ENCODE assay signal across 9 cellular contexts in the genomic region with DNA sequence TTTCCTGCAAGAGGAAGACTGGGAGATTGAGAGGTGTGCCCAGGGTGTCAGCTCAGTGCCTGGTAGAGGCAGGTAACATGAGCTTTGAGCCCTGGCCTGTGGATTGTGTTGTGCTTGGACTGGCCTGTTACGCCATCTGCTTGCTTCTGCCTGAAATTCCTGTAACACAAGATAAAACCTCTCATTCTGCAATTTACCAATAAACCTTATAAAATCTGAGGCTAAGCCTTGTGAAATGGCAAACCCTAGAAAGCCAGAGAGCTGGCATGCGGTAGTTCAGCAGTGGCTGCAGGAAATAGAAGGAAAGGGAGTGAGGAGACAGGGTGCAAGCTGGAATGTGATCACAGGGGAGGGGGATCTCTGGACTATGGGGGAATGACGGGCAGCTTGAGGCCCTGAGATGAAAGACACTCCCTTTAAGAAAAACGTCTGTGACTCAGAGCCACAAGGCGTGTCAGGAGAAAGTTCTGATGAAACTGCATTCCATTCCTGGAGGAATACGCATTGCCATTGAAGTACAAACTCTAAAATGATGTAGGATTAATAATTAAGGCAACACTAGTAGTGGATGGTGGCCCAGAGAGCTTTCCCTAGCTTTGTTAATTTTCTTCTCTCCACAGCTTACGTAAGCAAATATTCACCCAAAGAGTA. TPM values are rescaled to one million over a fixed set of nuclear protein-coding genes. Genes with fewer than 3 reads are reported as not detected.
DNase-seq lines count a peak whose midpoint lies in the region; ATAC-seq and TF ChIP-seq lines count a peak whose summit lies in the region.
"Had no signal": no experiment of that assay in that cellular context is flagged by ENCODE, and none has a peak within 500 bp of the region (broad histone marks: within the 10 kb centered on the region; RNA-seq: fewer than 3 reads in every experiment).

No MANE protein-coding gene starts in this region.

- no peak overlapping the region for H3K4me2 ChIP-seq in SK-N-SH

- H2AFZ ChIP-seq in SK-N-SH (ENCODE audit: low read depth): peak overlapping the region; percentile 64; the same call in 1 of the 2 replicates

- H3K27ac ChIP-seq in SK-N-SH (ENCODE audit: low read depth in 2 of 2, low read length in 1 of 2) (peak overlapping the region in 1 of 2 experiments; percentile 43; a peak in 2 of 4 replicates), gastrocnemius medialis (no peak overlapping the region)

- CTCF ChIA-PET in SK-N-SH (lab: Yijun Ruan, JAX): interaction anchor here (0.5 kb wide), 1 partner anchor 272 kb away, joined by 3 read pairs; no protein-coding TSS in a partner anchor

- H3K4me3 ChIP-seq in SK-N-SH (ENCODE audit: low read depth in 2 of 2, low read length in 1 of 2) (no peak overlapping the region), retinal pigment epithelial cell (ENCODE audit: low read length) (no peak overlapping the region), gastrocnemius medialis (no peak overlapping the region)

- ATAC-seq in gastrocnemius medialis (no peak), HG03354 (IDR thresholded peaks at IDR 0.05; ENCODE audit: poor library complexity, severe bottlenecking, unreplicated experiment) (no peak)

- H3K79me2 ChIP-seq in SK-N-SH (ENCODE audit: insufficient read depth): no peaks in the 10 kb centered on the region

- 16% methylated on average over 7 of the region's 7 CpGs for WGBS in SK-N-SH (ENCODE audit: low lambda C conversion rate)

- intact Hi-C loops in gastrocnemius medialis (cut with DNase I; ENCODE audit: low total_unique reads): no loop called here

- peaks cover 3% of the 10 kb centered on the region for H3F3A ChIP-seq in SK-N-SH (replicated peaks; ENCODE audit: insufficient read depth)

- TF ChIP-seq CTCF in SK-N-SH (IDR thresholded peaks at IDR 0.05) (no peak), retinal pigment epithelial cell (conservative IDR thresholded peaks at IDR 0.05; ENCODE audit: low read depth, low read length) (no peak), gastrocnemius medialis (IDR thresholded peaks at IDR 0.05 in 4 of 5, conservative IDR thresholded peaks at IDR 0.05 in 1 of 5) (no peak)

- no peak for TF ChIP-seq POLR2A in gastrocnemius medialis (IDR thresholded peaks at IDR 0.05)

- H3K36me3 ChIP-seq in SK-N-SH (replicated peaks in 1 of 2; ENCODE audit: control insufficient read depth in 1 of 2, insufficient read depth in 2 of 2, low read length in 1 of 2): no peaks in the 10 kb centered on the region
- H3K36me3 ChIP-seq in gastrocnemius medialis: no peaks in the 10 kb centered on the region

- DNase-seq in ELF-1 (ENCODE audit: low read depth, low spot score) (peak; percentile 68), SK-N-SH (no peak), fibroblast of the conjunctiva (ENCODE audit: low read depth) (peak; percentile 82), retinal pigment epithelial cell (ENCODE audit: low read depth) (peak; percentile 100), middle frontal gyrus (ENCODE audit: extremely low spot score, low spot score) (no peak), gastrocnemius medialis (no peak), NCI-H146 (lab: John Stamatoyannopoulos, UW) (no peak)
- DNase-seq: hypothalamus had no signal

- TF ChIP-seq EP300 in SK-N-SH (IDR thresholded peaks at IDR 0.05; ENCODE audit: borderline replicate concordance in 1 of 2, low read depth in 1 of 2, low read length in 1 of 2): no peak

- H3K4me1 ChIP-seq in SK-N-SH (ENCODE audit: control insufficient read depth in 1 of 2, insufficient read depth in 2 of 2, low read depth in 1 of 2, low read length in 1 of 2): peaks cover 0 to 3% of the 10 kb centered on the region in 2 experiments; a peak in 1 of 4 replicates
- no peaks in the 10 kb centered on the region for H3K4me1 ChIP-seq in gastrocnemius medialis

- no peak for TF ChIP-seq RAD21 in SK-N-SH (IDR thresholded peaks at IDR 0.05; ENCODE audit: low read length)

- POLR2A ChIA-PET in SK-N-SH (lab: Yijun Ruan, JAX): no interaction called here

- no peaks in the 10 kb centered on the region for H3K9me2 ChIP-seq in SK-N-SH

- H3K27me3 ChIP-seq in SK-N-SH (ENCODE audit: insufficient read depth) (no peaks in the 10 kb centered on the region; the same call in 1 of the 2 replicates), gastrocnemius medialis (peaks cover 0 to 6% (median 0%) of the 10 kb centered on the region in 3 donors)

- H3K9me3 ChIP-seq in SK-N-SH: no peaks in the 10 kb centered on the region
- no peaks in the 10 kb centered on the region for H3K9me3 ChIP-seq in gastrocnemius medialis

- in situ Hi-C loops in gastrocnemius medialis (cut with MboI; ENCODE audit: low sequenced_read_pairs in 4 of 4): loop anchor here (25.0 kb wide), 3 partner anchors 404 to 1454 kb away; no protein-coding TSS in a partner anchor

- H4K20me1 ChIP-seq in SK-N-SH (ENCODE audit: insufficient read depth): no peaks in the 10 kb centered on the region

- H3K9ac ChIP-seq in SK-N-SH: no peak overlapping the region

TF ChIP-seq in SK-N-SH, 30 proteins besides CTCF, POLR2A, EP300 and RAD21:
- TF ChIP-seq FOSL2 (IDR thresholded peaks at IDR 0.05; ENCODE audit: borderline replicate concordance, low read depth) (peak; percentile 32; the same call in 1 of the 2 replicates), SIN3A (IDR thresholded peaks at IDR 0.05; ENCODE audit: borderline replicate concordance, low read depth, low read length) (no peak)
TF ChIP-seq in SK-N-SH: peak in this region for 1.

RNA-seq across cellular contexts. Expression of gene TFAP2A, which starts 26.3 kb away (rescaled TPM):
- 0.02 and 0.07 TPM in 2 replicates for polyA plus RNA-seq in SK-N-SH (2012; rRNA removed)
- polyA plus RNA-seq in SK-N-SH (2012; cell fraction: cytosol; rRNA removed): 0.05 TPM in 2 replicates
- 0.07 TPM in 1 of 2 replicates, not detected in the other for polyA plus RNA-seq in SK-N-SH (2012; cell fraction: nucleus; rRNA removed)
- not detected for total RNA-seq in gastrocnemius medialis

Comparison
In these comparisons a context has a peak if more than half of its experiments do, and no peak if none do; other contexts are left out.
1. DNase-seq: peak in ELF-1 (single experiment), fibroblast of the conjunctiva (single experiment) and retinal pigment epithelial cell (single experiment); none in SK-N-SH (single experiment), middle frontal gyrus (single experiment), gastrocnemius medialis (0 of 2) and NCI-H146 (single experiment).